Comparison of ENCODE assay signal across 24 cellular contexts in the genomic region with DNA sequence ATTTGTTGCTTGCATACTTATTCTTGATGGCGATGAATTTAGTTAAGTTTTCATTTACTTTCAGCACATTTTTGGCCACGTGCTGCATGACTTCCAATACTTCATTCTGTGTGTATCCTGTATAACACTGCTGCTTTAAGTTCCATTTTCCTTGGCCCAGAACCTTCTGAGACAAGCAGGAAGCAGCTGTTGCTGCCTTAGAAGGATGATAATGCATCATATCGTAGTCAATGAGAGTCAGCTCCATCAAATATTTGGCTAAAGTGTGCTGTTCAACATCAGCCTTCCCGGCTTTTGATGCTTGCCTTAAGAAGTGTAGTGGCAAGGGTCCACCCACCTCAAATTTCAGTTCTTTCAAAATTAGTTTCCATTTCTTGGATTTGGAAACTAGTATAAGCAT.
"Had no signal": no experiment of that assay in that cellular context is flagged by ENCODE, and none has a peak within 500 bp of the region (broad histone marks: within the 10 kb centered on the region; RNA-seq: fewer than 3 reads in every experiment).

No MANE protein-coding gene starts in this region.

- H3K27me3 ChIP-seq: hepatocyte, right lobe of liver, uterus had no signal

- ATAC-seq: activated CD4-positive, alpha-beta T cell treated with anti-CD3 and anti-CD28 coated beads for 36 hours; activated CD8-positive, alpha-beta memory T cell treated with anti-CD3 and anti-CD28 coated beads, Interleukin-2, amount 10 ng/mL, durations not matched to agents 7 days and 5 days; activated CD8-positive, alpha-beta T cell treated with anti-CD3 and anti-CD28 coated beads, Interleukin-2, amount 10 ng/mL, durations not matched to agents 7 days and 5 days; activated naive CD8-positive, alpha-beta T cell treated with anti-CD3 and anti-CD28 coated beads, Interleukin-2, amount 50 U/mL, for 24 hours; left cardiac atrium; natural killer cell treated with Interleukin-12 subunit alpha and Interleukin-12 subunit beta and Interleukin-15 and Interleukin-18, amount 100 ng/mL, for 72 hours; right lobe of liver; stimulated activated memory B cell treated with anti-CD40 and anti-IgM and Interleukin-4, amounts not matched to agents 10 μg/mL and 1 μg/mL and 100 μg/mL, for 72 hours; stimulated activated naive CD8-positive, alpha-beta T cell treated with anti-CD3 and anti-CD28 coated beads, Interleukin-15, amount 100 ng/mL, for 72 hours had no signal

- DNase-seq: activated CD4-positive, alpha-beta T cell treated with anti-CD3 and anti-CD28 coated beads for 36 hours; activated CD4-positive, CD25-positive, alpha-beta regulatory T cell; activated CD8-positive, alpha-beta memory T cell treated with anti-CD3 and anti-CD28 coated beads, Interleukin-2, amount 10 ng/mL, durations not matched to agents 7 days and 5 days; activated CD8-positive, alpha-beta T cell treated with anti-CD3 and anti-CD28 coated beads, Interleukin-2, amount 10 ng/mL, durations not matched to agents 7 days and 5 days; activated naive CD8-positive, alpha-beta T cell treated with anti-CD3 and anti-CD28 coated beads, Interleukin-2, amount 50 U/mL, for 24 hours; activated T-cell treated with anti-CD3 and anti-CD28 coated beads, Interleukin-2, amount 50 U/mL, for 48 hours; amygdala; effector CD8-positive, alpha-beta T cell; left cardiac atrium; midbrain; right lobe of liver; small intestine; stimulated activated CD4-positive, alpha-beta T cell treated with anti-CD3 and anti-CD28 coated beads, Interleukin-4, amount 100 ng/mL, for 24 hours; stimulated activated naive CD8-positive, alpha-beta T cell treated with anti-CD3 and anti-CD28 coated beads, Interleukin-15, amount 100 ng/mL, for 72 hours; substantia nigra; uterus had no signal

- H3K9me3 ChIP-seq: right lobe of liver, uterus had no signal

- H3K4me3 ChIP-seq: hepatocyte, right lobe of liver, uterus had no signal

- H3K27ac ChIP-seq: hepatocyte, right lobe of liver, uterus had no signal

- H2AFZ ChIP-seq: hepatocyte had no signal

- H3K4me1 ChIP-seq: uterus had no signal

- H3K4me2 ChIP-seq: hepatocyte had no signal

- FAIRE-seq: bronchial epithelial cell, colon, endometrium, frontal cortex, keratinocyte, small intestine had no signal

- H3K36me3 ChIP-seq: right lobe of liver, uterus had no signal
